27 cellular contexts compared by ENCODE assay signal in genomic region chr6:134221250-134221649, GRCh38.
"Had no signal": no experiment of that assay in that cellular context is flagged by ENCODE, and none has a peak within 500 bp of the region (broad histone marks: within the 10 kb centered on the region; RNA-seq: fewer than 3 reads in every experiment).

No MANE protein-coding gene starts in this region.

- FAIRE-seq: urothelium cell line had no signal

- H3K36me3 ChIP-seq: stomach, suprapubic skin, thoracic aorta, thyroid gland, tibial artery, tibial nerve, transverse colon, upper lobe of left lung, upper lobe of right lung, uterus, vagina had no signal

- ATAC-seq: stimulated activated effector memory CD8-positive, alpha-beta T cell treated with anti-CD3 and anti-CD28 coated beads, Interleukin-12 subunit alpha, Interleukin-12 subunit beta, amount 100 ng/mL, for 72 hours; stimulated activated memory B cell treated with anti-CD40 and anti-IgM and Interleukin-4, amounts not matched to agents 10 μg/mL and 1 μg/mL and 100 μg/mL, for 72 hours; stimulated activated naive B cell treated with anti-CD40 and anti-IgM and Interleukin-4, amounts not matched to agents 10 μg/mL and 1 μg/mL and 100 μg/mL, for 72 hours; stimulated activated naive CD8-positive, alpha-beta T cell treated with anti-CD3 and anti-CD28 coated beads, Interleukin-15, amount 100 ng/mL, for 72 hours; stimulated activated naive CD8-positive, alpha-beta T cell treated with anti-CD3 and anti-CD28 coated beads, Interleukin-15, Interleukin-2, amounts not matched to agents 100 U/mL and 50 U/mL, for 24 hours; upper lobe of right lung had no signal

- H3K27ac ChIP-seq: stomach, suprapubic skin, testis, thoracic aorta, thyroid gland, tibial artery, tibial nerve, transverse colon, upper lobe of left lung, upper lobe of right lung, uterus, vagina had no signal

- H3K9me3 ChIP-seq: stomach, suprapubic skin, testis, thoracic aorta, thyroid gland, tibial artery, tibial nerve, transverse colon, upper lobe of left lung, upper lobe of right lung, uterus, vagina had no signal

- DNase-seq: stimulated activated CD4-positive, alpha-beta T cell treated with anti-CD3 and anti-CD28 coated beads, Interleukin-2, amount 100 ng/mL, for 48 hours; stimulated activated CD4-positive, alpha-beta T cell treated with anti-CD3 and anti-CD28 coated beads, Interleukin-4, amount 100 ng/mL, for 1 hour; stimulated activated CD4-positive, alpha-beta T cell treated with anti-CD3 and anti-CD28 coated beads, Interleukin-4, amount 100 ng/mL, for 24 hours; stimulated activated CD4-positive, alpha-beta T cell treated with anti-CD3 and anti-CD28 coated beads, Interleukin-4, amount 100 ng/mL, for 4 hours; stimulated activated CD8-positive, alpha-beta memory T cell treated with anti-CD3 and anti-CD28 coated beads, Interleukin-4, amount 100 ng/mL, for 48 hours; stimulated activated naive B cell treated with anti-CD40 and anti-IgM and Interleukin-4, amounts not matched to agents 10 μg/mL and 1 μg/mL and 100 μg/mL, for 72 hours; stimulated activated naive CD4-positive, alpha-beta T cell; stimulated activated naive CD4-positive, alpha-beta T cell treated with Interleukin-2 at 50 U/mL for 16 hours; stimulated activated naive CD8-positive, alpha-beta T cell treated with anti-CD3 and anti-CD28 coated beads, Interleukin-15, amount 100 ng/mL, for 72 hours; stimulated activated naive CD8-positive, alpha-beta T cell treated with anti-CD3 and anti-CD28 coated beads, Interleukin-15, Interleukin-2, amounts not matched to agents 100 U/mL and 50 U/mL, for 24 hours; stomach; substantia nigra; testis; thyroid gland; tibial artery; transverse colon; trophoblast cell; upper lobe of left lung; upper lobe of right lung; uterus had no signal

- H3K27me3 ChIP-seq: stomach, suprapubic skin, testis, thyroid gland, tibial artery, tibial nerve, transverse colon, upper lobe of left lung, upper lobe of right lung, vagina had no signal

- H3K4me3 ChIP-seq: stomach, suprapubic skin, testis, thoracic aorta, thyroid gland, tibial artery, tibial nerve, transverse colon, upper lobe of left lung, upper lobe of right lung, uterus, vagina had no signal

- H3K4me1 ChIP-seq: testis, tibial artery, upper lobe of right lung, uterus had no signal
